In the genomic region with DNA sequence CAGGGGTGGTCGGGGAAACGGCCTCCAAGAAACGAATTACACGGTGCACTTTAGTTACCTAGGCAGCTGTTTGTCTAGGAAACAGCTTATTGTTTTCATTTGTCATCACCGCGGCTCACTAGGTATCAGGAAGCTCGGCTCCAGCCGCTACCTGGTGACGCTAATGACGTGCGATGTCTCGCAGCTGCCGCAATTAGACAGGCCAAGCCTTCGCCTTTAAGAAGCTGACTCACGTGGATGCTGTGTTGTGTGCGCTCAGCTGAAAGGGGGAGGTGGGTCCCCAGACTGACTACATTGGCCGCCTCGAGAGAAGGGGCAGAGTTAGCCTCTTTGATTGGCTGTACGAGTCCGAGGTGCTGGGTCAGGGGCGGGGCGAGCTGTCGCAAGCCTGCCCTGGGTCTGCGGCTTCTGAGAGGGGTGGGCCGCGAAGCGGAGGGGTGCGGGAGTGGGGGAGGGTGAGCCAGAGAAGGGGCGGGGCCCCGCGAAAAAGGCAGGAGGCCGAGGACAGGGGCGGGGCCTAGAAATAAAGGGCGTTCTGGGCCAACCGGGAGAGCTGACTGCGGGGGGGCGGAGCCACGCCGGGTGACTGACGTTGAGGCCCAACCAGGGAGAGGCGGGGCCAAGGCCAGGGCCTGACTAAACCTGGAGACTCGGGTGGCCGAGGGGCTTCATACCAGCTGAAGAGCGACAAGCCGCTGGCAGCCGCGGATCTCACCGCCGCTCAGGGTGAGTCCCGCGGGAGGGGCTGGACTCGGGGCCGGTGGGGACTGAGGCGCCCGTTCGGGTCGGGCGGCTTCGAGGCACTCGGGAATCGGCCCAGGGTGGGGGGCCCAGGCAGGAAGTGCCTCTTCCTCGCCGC, we compare ENCODE assay signal across 1 cellular context.
TF ChIP-seq lines count a peak whose summit lies in the region.

A gene (plus strand): TSS at position 671 of the 859 bp plus-strand sequence. CDS start 9,645 bp downstream, outside the sequence.

TF ChIP-seq in HepG2, 621 proteins besides CTCF, POLR2A, EP300 and RAD21 (continued from another document and continues in another):
- TF ChIP-seq HOXD1 (CRISPR knock-in tag; IDR thresholded peaks at IDR 0.05) (no peak), ARNT (IDR thresholded peaks at IDR 0.05) (no peak), ZFP62 (CRISPR knock-in tag; IDR thresholded peaks at IDR 0.05) (no peak), DNMT3B (CRISPR knock-in tag; conservative IDR thresholded peaks at IDR 0.05) (peak; percentile 65; the same call in 1 of the 2 replicates), SNAI1 (CRISPR knock-in tag; IDR thresholded peaks at IDR 0.05; ENCODE audit: borderline replicate concordance) (no peak), HNRNPLL (IDR thresholded peaks at IDR 0.05; ENCODE audit: low read depth, low read length, poor library complexity, severe bottlenecking) (peak; percentile 78), CBX1 (IDR thresholded peaks at IDR 0.05; ENCODE audit: low read depth) (no peak), ATF7 (IDR thresholded peaks at IDR 0.05) (no peak), ATF7 (CRISPR knock-in tag; IDR thresholded peaks at IDR 0.05) (0 out of 2 replicates have a peak, but pooled peaks have one; percentile 3), SRSF4 (IDR thresholded peaks at IDR 0.05; ENCODE audit: low read depth, low read length, poor library complexity, severe bottlenecking) (no peak), ZNF839 (CRISPR knock-in tag; IDR thresholded peaks at IDR 0.05; ENCODE audit: borderline replicate concordance) (no peak; the same call in 1 of the 2 replicates), RORA (CRISPR knock-in tag; IDR thresholded peaks at IDR 0.05) (no peak), GATAD2A (CRISPR knock-in tag; IDR thresholded peaks at IDR 0.05) (peak; percentile 58), ZBTB8A (CRISPR knock-in tag; IDR thresholded peaks at IDR 0.05; ENCODE audit: borderline replicate concordance, low read depth) (no peak), ZMYM3 (CRISPR knock-in tag; IDR thresholded peaks at IDR 0.05) (no peak), MIXL1 (CRISPR knock-in tag; IDR thresholded peaks at IDR 0.05) (peak; percentile 61; the same call in 1 of the 2 replicates), CCDC6 (CRISPR knock-in tag; IDR thresholded peaks at IDR 0.05) (peak; percentile 66), MLLT10 (CRISPR knock-in tag; IDR thresholded peaks at IDR 0.05) (no peak), REL (CRISPR knock-in tag; conservative IDR thresholded peaks at IDR 0.05) (no peak), JUNB (CRISPR knock-in tag; IDR thresholded peaks at IDR 0.05; ENCODE audit: borderline replicate concordance) (no peak), SALL1 (CRISPR knock-in tag; IDR thresholded peaks at IDR 0.05) (peak; percentile 87), NCOA1 (CRISPR knock-in tag; IDR thresholded peaks at IDR 0.05) (no peak), ZNF605 (CRISPR knock-in tag; IDR thresholded peaks at IDR 0.05) (no peak; the same call in 1 of the 2 replicates), ZNF549 (CRISPR knock-in tag; IDR thresholded peaks at IDR 0.05) (no peak), ZNF335 (CRISPR knock-in tag; IDR thresholded peaks at IDR 0.05) (peak; percentile 81; the same call in 1 of the 2 replicates), FOXO1 (CRISPR knock-in tag; IDR thresholded peaks at IDR 0.05) (peak; percentile 39; the same call in 1 of the 2 replicates), ETV5 (CRISPR knock-in tag; IDR thresholded peaks at IDR 0.05; ENCODE audit: borderline replicate concordance) (no peak; the same call in 1 of the 2 replicates), ZBTB7B (CRISPR knock-in tag; IDR thresholded peaks at IDR 0.05) (peak; percentile 90), ZNF777 (CRISPR knock-in tag; IDR thresholded peaks at IDR 0.05) (no peak; the same call in 1 of the 2 replicates), TCF7L2 (IDR thresholded peaks at IDR 0.05; ENCODE audit: low read depth, low read length) (no peak), ZMAT3 (CRISPR knock-in tag; conservative IDR thresholded peaks at IDR 0.05) (0 out of 2 replicates have a peak, but pooled peaks have one; percentile 10), MED1 (CRISPR knock-in tag; IDR thresholded peaks at IDR 0.05) (peak; percentile 34), PAX8 (CRISPR knock-in tag; IDR thresholded peaks at IDR 0.05; ENCODE audit: borderline replicate concordance) (no peak), ZNF788 (CRISPR knock-in tag; IDR thresholded peaks at IDR 0.05; ENCODE audit: borderline replicate concordance) (peak; percentile 65; the same call in 1 of the 2 replicates)
- TF ChIP-seq, protein P1, sequence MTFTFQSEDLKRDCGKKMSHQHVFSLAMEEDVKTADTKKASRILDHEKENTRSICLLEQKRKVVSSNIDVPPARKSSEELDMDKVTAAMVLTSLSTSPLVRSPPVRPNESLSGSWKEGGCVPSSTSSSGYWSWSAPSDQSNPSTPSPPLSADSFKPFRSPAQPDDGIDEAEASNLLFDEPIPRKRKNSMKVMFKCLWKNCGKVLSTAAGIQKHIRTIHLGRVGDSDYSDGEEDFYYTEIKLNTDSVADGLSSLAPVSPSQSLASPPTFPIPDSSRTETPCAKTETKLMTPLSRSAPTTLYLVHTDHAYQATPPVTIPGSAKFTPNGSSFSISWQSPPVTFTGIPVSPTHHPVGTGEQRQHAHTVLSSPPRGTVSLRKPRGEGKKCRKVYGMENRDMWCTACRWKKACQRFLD (CRISPR knock-in tag; IDR thresholded peaks at IDR 0.05; ENCODE audit: borderline replicate concordance), result no peak
- TF ChIP-seq, protein P2, sequence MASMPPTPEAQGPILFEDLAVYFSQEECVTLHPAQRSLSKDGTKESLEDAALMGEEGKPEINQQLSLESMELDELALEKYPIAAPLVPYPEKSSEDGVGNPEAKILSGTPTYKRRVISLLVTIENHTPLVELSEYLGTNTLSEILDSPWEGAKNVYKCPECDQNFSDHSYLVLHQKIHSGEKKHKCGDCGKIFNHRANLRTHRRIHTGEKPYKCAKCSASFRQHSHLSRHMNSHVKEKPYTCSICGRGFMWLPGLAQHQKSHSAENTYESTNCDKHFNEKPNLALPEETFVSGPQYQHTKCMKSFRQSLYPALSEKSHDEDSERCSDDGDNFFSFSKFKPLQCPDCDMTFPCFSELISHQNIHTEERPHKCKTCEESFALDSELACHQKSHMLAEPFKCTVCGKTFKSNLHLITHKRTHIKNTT (CRISPR knock-in tag; IDR thresholded peaks at IDR 0.05), result no peak
- TF ChIP-seq, protein P3, sequence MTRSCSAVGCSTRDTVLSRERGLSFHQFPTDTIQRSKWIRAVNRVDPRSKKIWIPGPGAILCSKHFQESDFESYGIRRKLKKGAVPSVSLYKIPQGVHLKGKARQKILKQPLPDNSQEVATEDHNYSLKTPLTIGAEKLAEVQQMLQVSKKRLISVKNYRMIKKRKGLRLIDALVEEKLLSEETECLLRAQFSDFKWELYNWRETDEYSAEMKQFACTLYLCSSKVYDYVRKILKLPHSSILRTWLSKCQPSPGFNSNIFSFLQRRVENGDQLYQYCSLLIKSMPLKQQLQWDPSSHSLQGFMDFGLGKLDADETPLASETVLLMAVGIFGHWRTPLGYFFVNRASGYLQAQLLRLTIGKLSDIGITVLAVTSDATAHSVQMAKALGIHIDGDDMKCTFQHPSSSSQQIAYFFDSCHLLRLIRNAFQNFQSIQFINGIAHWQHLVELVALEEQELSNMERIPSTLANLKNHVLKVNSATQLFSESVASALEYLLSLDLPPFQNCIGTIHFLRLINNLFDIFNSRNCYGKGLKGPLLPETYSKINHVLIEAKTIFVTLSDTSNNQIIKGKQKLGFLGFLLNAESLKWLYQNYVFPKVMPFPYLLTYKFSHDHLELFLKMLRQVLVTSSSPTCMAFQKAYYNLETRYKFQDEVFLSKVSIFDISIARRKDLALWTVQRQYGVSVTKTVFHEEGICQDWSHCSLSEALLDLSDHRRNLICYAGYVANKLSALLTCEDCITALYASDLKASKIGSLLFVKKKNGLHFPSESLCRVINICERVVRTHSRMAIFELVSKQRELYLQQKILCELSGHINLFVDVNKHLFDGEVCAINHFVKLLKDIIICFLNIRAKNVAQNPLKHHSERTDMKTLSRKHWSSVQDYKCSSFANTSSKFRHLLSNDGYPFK (CRISPR knock-in tag; IDR thresholded peaks at IDR 0.05; ENCODE audit: borderline replicate concordance), result peak; percentile 41; the same call in 1 of the 2 replicates
- TF ChIP-seq, protein P4, sequence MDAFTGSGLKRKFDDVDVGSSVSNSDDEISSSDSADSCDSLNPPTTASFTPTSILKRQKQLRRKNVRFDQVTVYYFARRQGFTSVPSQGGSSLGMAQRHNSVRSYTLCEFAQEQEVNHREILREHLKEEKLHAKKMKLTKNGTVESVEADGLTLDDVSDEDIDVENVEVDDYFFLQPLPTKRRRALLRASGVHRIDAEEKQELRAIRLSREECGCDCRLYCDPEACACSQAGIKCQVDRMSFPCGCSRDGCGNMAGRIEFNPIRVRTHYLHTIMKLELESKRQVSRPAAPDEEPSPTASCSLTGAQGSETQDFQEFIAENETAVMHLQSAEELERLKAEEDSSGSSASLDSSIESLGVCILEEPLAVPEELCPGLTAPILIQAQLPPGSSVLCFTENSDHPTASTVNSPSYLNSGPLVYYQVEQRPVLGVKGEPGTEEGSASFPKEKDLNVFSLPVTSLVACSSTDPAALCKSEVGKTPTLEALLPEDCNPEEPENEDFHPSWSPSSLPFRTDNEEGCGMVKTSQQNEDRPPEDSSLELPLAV (CRISPR knock-in tag; conservative IDR thresholded peaks at IDR 0.05; ENCODE audit: low read depth), result no peak
- TF ChIP-seq, protein P5, sequence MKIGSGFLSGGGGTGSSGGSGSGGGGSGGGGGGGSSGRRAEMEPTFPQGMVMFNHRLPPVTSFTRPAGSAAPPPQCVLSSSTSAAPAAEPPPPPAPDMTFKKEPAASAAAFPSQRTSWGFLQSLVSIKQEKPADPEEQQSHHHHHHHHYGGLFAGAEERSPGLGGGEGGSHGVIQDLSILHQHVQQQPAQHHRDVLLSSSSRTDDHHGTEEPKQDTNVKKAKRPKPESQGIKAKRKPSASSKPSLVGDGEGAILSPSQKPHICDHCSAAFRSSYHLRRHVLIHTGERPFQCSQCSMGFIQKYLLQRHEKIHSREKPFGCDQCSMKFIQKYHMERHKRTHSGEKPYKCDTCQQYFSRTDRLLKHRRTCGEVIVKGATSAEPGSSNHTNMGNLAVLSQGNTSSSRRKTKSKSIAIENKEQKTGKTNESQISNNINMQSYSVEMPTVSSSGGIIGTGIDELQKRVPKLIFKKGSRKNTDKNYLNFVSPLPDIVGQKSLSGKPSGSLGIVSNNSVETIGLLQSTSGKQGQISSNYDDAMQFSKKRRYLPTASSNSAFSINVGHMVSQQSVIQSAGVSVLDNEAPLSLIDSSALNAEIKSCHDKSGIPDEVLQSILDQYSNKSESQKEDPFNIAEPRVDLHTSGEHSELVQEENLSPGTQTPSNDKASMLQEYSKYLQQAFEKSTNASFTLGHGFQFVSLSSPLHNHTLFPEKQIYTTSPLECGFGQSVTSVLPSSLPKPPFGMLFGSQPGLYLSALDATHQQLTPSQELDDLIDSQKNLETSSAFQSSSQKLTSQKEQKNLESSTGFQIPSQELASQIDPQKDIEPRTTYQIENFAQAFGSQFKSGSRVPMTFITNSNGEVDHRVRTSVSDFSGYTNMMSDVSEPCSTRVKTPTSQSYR (CRISPR knock-in tag; IDR thresholded peaks at IDR 0.05; ENCODE audit: borderline replicate concordance), result peak; percentile 87; the same call in 1 of the 2 replicates
- TF ChIP-seq, protein P6, sequence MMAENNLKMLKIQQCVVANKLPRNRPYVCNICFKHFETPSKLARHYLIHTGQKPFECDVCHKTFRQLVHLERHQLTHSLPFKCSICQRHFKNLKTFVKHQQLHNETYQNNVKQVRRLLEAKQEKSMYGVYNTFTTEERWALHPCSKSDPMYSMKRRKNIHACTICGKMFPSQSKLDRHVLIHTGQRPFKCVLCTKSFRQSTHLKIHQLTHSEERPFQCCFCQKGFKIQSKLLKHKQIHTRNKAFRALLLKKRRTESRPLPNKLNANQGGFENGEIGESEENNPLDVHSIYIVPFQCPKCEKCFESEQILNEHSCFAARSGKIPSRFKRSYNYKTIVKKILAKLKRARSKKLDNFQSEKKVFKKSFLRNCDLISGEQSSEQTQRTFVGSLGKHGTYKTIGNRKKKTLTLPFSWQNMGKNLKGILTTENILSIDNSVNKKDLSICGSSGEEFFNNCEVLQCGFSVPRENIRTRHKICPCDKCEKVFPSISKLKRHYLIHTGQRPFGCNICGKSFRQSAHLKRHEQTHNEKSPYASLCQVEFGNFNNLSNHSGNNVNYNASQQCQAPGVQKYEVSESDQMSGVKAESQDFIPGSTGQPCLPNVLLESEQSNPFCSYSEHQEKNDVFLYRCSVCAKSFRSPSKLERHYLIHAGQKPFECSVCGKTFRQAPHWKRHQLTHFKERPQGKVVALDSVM (CRISPR knock-in tag; IDR thresholded peaks at IDR 0.05), result 0 out of 2 replicates have a peak, but pooled peaks have one; percentile 27
- TF ChIP-seq, protein P7, sequence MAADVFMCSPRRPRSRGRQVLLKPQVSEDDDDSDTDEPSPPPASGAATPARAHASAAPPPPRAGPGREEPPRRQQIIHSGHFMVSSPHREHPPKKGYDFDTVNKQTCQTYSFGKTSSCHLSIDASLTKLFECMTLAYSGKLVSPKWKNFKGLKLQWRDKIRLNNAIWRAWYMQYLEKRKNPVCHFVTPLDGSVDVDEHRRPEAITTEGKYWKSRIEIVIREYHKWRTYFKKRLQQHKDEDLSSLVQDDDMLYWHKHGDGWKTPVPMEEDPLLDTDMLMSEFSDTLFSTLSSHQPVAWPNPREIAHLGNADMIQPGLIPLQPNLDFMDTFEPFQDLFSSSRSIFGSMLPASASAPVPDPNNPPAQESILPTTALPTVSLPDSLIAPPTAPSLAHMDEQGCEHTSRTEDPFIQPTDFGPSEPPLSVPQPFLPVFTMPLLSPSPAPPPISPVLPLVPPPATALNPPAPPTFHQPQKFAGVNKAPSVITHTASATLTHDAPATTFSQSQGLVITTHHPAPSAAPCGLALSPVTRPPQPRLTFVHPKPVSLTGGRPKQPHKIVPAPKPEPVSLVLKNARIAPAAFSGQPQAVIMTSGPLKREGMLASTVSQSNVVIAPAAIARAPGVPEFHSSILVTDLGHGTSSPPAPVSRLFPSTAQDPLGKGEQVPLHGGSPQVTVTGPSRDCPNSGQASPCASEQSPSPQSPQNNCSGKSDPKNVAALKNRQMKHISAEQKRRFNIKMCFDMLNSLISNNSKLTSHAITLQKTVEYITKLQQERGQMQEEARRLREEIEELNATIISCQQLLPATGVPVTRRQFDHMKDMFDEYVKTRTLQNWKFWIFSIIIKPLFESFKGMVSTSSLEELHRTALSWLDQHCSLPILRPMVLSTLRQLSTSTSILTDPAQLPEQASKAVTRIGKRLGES (CRISPR knock-in tag; IDR thresholded peaks at IDR 0.05; ENCODE audit: borderline replicate concordance), result no peak
- TF ChIP-seq, protein P8, sequence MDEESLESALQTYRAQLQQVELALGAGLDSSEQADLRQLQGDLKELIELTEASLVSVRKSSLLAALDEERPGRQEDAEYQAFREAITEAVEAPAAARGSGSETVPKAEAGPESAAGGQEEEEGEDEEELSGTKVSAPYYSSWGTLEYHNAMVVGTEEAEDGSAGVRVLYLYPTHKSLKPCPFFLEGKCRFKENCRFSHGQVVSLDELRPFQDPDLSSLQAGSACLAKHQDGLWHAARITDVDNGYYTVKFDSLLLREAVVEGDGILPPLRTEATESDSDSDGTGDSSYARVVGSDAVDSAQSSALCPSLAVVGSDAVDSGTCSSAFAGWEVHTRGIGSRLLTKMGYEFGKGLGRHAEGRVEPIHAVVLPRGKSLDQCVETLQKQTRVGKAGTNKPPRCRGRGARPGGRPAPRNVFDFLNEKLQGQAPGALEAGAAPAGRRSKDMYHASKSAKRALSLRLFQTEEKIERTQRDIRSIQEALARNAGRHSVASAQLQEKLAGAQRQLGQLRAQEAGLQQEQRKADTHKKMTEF (CRISPR knock-in tag; IDR thresholded peaks at IDR 0.05), result peak; percentile 63
- TF ChIP-seq, protein P9, sequence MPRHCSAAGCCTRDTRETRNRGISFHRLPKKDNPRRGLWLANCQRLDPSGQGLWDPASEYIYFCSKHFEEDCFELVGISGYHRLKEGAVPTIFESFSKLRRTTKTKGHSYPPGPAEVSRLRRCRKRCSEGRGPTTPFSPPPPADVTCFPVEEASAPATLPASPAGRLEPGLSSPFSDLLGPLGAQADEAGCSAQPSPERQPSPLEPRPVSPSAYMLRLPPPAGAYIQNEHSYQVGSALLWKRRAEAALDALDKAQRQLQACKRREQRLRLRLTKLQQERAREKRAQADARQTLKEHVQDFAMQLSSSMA (CRISPR knock-in tag; IDR thresholded peaks at IDR 0.05), result 0 out of 2 replicates have a peak, but pooled peaks have one; percentile 18
